17 cellular contexts compared by ENCODE assay signal in the genomic region with DNA sequence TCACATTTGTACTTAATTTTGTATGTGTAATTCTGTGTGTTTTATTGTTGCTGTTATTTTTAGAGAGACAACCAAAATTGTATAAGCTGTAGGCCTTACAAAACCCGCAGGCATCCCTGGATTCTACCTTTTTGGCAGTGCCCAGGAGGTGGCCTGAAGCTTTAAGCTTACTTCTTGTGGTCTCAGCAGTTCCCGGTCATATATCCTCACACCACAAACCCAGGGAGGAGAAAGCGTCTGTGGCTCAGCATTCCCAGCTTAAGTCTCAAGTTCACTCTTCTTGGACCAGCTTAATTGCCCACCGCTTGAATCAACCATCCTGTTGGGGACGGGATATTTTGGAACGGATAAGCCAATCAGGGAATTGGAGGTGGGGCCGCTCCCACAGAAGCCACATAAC. TPM values are rescaled to one million over a fixed set of nuclear protein-coding genes. Genes with fewer than 3 reads are reported as not detected.
A peak's percentile ranks its signal among the peaks of the same experiment; 100 is the strongest.
DNase-seq lines count a peak whose midpoint lies in the region; ATAC-seq, FAIRE-seq and TF ChIP-seq lines count a peak whose summit lies in the region.
"Had no signal": no experiment of that assay in that cellular context is flagged by ENCODE, and none has a peak within 500 bp of the region (broad histone marks: within the 10 kb centered on the region; RNA-seq: fewer than 3 reads in every experiment).

No MANE protein-coding gene starts in this region.

- H3K4me1 Mint-ChIP-seq in activated T-helper 17 cell treated with anti-CD3 and anti-CD28 coated beads, Interleukin-2, amount 50 U/mL, for 72 hours: peaks cover 4% of the 10 kb centered on the region
- H3K4me1 Mint-ChIP-seq in activated naive CD8-positive, alpha-beta T cell treated with anti-CD3 and anti-CD28 coated beads, Interleukin-2, amount 50 U/mL, for 24 hours: no peaks in the 10 kb centered on the region
- H3K4me1 Mint-ChIP-seq: CD14-positive monocyte; CD4-positive, alpha-beta memory T cell had no signal

- TF ChIP-seq CTCF in AG10803 (conservative IDR thresholded peaks at IDR 0.05; ENCODE audit: low read length): no peak
- no peak for TF ChIP-seq CTCF in mucosa of descending colon (IDR thresholded peaks at IDR 0.05)

- H3K4me3 Mint-ChIP-seq in activated T-helper 17 cell treated with anti-CD3 and anti-CD28 coated beads, Interleukin-2, amount 50 U/mL, for 72 hours: no peak overlapping the region
- H3K4me3 Mint-ChIP-seq in activated naive CD8-positive, alpha-beta T cell treated with anti-CD3 and anti-CD28 coated beads, Interleukin-2, amount 50 U/mL, for 24 hours: no peak overlapping the region
- H3K4me3 Mint-ChIP-seq: CD14-positive monocyte; CD4-positive, alpha-beta memory T cell had no signal

- ATAC-seq in activated T-helper 17 cell treated with anti-CD3 and anti-CD28 coated beads, Interleukin-2, amount 50 U/mL, for 72 hours (replicated peaks): no peak
- no peak for ATAC-seq in activated naive CD8-positive, alpha-beta T cell treated with anti-CD3 and anti-CD28 coated beads, Interleukin-2, amount 50 U/mL, for 24 hours
- no peak for ATAC-seq in HG03565 (IDR thresholded peaks at IDR 0.05; ENCODE audit: unreplicated experiment)
- no peak for ATAC-seq in mucosa of descending colon
- ATAC-seq: A549 had no signal

- intact Hi-C loops in mucosa of descending colon (cut with DNase I, micrococcal nuclease): no loop called here

- DNase-seq in AG10803 (ENCODE audit: low read depth): peak; percentile 74
- peak; percentile 18 for DNase-seq in myocyte (ENCODE audit: low read depth)
- DNase-seq in urothelium cell line (ENCODE audit: low spot score): no peak
- DNase-seq in activated naive CD8-positive, alpha-beta T cell treated with anti-CD3 and anti-CD28 coated beads, Interleukin-2, amount 50 U/mL, for 24 hours: no peak
- no peak for DNase-seq in mucosa of descending colon
- DNase-seq: CD4-positive, alpha-beta memory T cell; DMS153; DMS79; GDM1; GOT3 had no signal

- H3K9me3 ChIP-seq in mucosa of descending colon: no peaks in the 10 kb centered on the region
- H3K9me3 ChIP-seq: A549, BLaER1, HAP-1 had no signal

- H3K4me1 ChIP-seq in mucosa of descending colon (ENCODE audit: low read depth): peaks cover 7% of the 10 kb centered on the region
- H3K4me1 ChIP-seq: HAP-1 had no signal

- H3K27ac Mint-ChIP-seq in activated T-helper 17 cell treated with anti-CD3 and anti-CD28 coated beads, Interleukin-2, amount 50 U/mL, for 72 hours: peak overlapping the region; percentile 50
- H3K27ac Mint-ChIP-seq in activated naive CD8-positive, alpha-beta T cell treated with anti-CD3 and anti-CD28 coated beads, Interleukin-2, amount 50 U/mL, for 24 hours: no peak overlapping the region
- H3K27ac Mint-ChIP-seq: CD14-positive monocyte; CD4-positive, alpha-beta memory T cell had no signal

- H3K4me3 ChIP-seq in AG10803 (ENCODE audit: low read length): no peak overlapping the region
- H3K4me3 ChIP-seq in mucosa of descending colon: no peak overlapping the region
- H3K4me3 ChIP-seq: A549, BLaER1, HAP-1 had no signal

- FAIRE-seq in urothelium cell line (lab: Jason Lieb, UNC): peak; percentile 30
- FAIRE-seq: A549 had no signal

- no peaks in the 10 kb centered on the region for H3K36me3 ChIP-seq in mucosa of descending colon (ENCODE audit: low read depth)
- H3K36me3 ChIP-seq: BLaER1, HAP-1 had no signal

- H3K9me3 Mint-ChIP-seq in activated T-helper 17 cell treated with anti-CD3 and anti-CD28 coated beads, Interleukin-2, amount 50 U/mL, for 72 hours: no peaks in the 10 kb centered on the region
- no peaks in the 10 kb centered on the region for H3K9me3 Mint-ChIP-seq in activated naive CD8-positive, alpha-beta T cell treated with anti-CD3 and anti-CD28 coated beads, Interleukin-2, amount 50 U/mL, for 24 hours

- H3K36me3 Mint-ChIP-seq in activated T-helper 17 cell treated with anti-CD3 and anti-CD28 coated beads, Interleukin-2, amount 50 U/mL, for 72 hours (ENCODE audit: low read depth): no peaks in the 10 kb centered on the region
- H3K36me3 Mint-ChIP-seq in activated naive CD8-positive, alpha-beta T cell treated with anti-CD3 and anti-CD28 coated beads, Interleukin-2, amount 50 U/mL, for 24 hours (ENCODE audit: low read depth): no peaks in the 10 kb centered on the region
- H3K36me3 Mint-ChIP-seq: CD14-positive monocyte; CD4-positive, alpha-beta memory T cell had no signal

- H3K27me3 Mint-ChIP-seq in activated T-helper 17 cell treated with anti-CD3 and anti-CD28 coated beads, Interleukin-2, amount 50 U/mL, for 72 hours: no peaks in the 10 kb centered on the region
- H3K27me3 Mint-ChIP-seq in activated naive CD8-positive, alpha-beta T cell treated with anti-CD3 and anti-CD28 coated beads, Interleukin-2, amount 50 U/mL, for 24 hours: peaks cover 5% of the 10 kb centered on the region

RNA-seq across cellular contexts. Expression of a gene that starts 36.7 kb away (rescaled TPM):
- total RNA-seq in activated T-helper 17 cell treated with anti-CD3 and anti-CD28 coated beads, Interleukin-2, amount 50 U/mL, for 72 hours: 1 to 10 TPM; 1.3 to 5.8 TPM
- total RNA-seq in myocyte (not detected in 2 replicates), mucosa of descending colon (1 to 10 TPM in 1 of 3 donors, under 1 TPM in 2; 0.28 to 1.9 (median 0.29) TPM)
- not detected for polyA plus RNA-seq in myocyte (2012)
- total RNA-seq: Daoy had no signal
- polyA plus RNA-seq: CD14-positive monocyte had no signal

RNA-seq across cellular contexts. Expression of a gene that starts 43.2 kb away (rescaled TPM):
- 10 to 100 TPM; 67.0 to 85.2 TPM for total RNA-seq in activated T-helper 17 cell treated with anti-CD3 and anti-CD28 coated beads, Interleukin-2, amount 50 U/mL, for 72 hours
- 49.8 and 54.3 TPM in 2 replicates for total RNA-seq in myocyte
- 10.6 TPM for polyA plus RNA-seq in myocyte (2012)
- 10 to 100 TPM; 51.0 to 76.1 (median 57.1) TPM for total RNA-seq in mucosa of descending colon

Comparison
In these comparisons a context has a peak if more than half of its experiments do, and no peak if none do; other contexts are left out.
1. DNase-seq: peak in AG10803 (single experiment) and myocyte (single experiment); none in urothelium cell line (single experiment), activated naive CD8-positive, alpha-beta T cell treated with anti-CD3 and anti-CD28 coated beads, Interleukin-2, amount 50 U/mL, for 24 hours (single experiment) and mucosa of descending colon (0 of 3).